22 cellular contexts compared by ENCODE assay signal in the genomic region with DNA sequence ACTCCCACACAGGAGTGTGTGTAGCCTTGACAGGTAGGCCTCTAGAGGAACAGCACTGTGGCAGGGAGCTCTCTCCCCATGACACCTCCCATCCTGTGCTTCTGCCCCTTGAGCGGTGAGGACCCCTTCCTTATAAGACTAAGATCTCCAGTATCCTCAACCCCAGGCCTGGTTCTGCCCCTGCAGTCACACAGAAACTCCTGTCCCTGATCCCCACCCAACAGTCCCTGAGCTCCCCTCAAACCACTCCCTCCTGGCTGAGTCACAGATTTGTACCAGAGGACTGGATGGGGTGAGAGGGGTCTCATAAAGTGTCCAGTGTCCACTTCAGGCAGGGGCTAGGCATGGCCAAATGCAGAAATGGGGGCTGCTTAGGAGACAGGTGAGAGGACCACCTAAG. TPM values are rescaled to one million over a fixed set of nuclear protein-coding genes. Genes with fewer than 3 reads are reported as not detected.
A peak's percentile ranks its signal among the peaks of the same experiment; 100 is the strongest.
DNase-seq lines count a peak whose midpoint lies in the region; ATAC-seq, FAIRE-seq and TF ChIP-seq lines count a peak whose summit lies in the region.
"Had no signal": no experiment of that assay in that cellular context is flagged by ENCODE, and none has a peak within 500 bp of the region (broad histone marks: within the 10 kb centered on the region; RNA-seq: fewer than 3 reads in every experiment).

No MANE protein-coding gene starts in this region.

- H3K9me3 Mint-ChIP-seq in Caco-2 (ENCODE audit: unreplicated experiment): no peaks in the 10 kb centered on the region
- H3K9me3 Mint-ChIP-seq: IgD-negative memory B cell had no signal

- no peak overlapping the region for H2BK120ac ChIP-seq in H1 (replicated peaks; ENCODE audit: low read depth, low read length)

- FAIRE-seq in H1 (lab: Jason Lieb, UNC): no peak
- FAIRE-seq: A204.1, GM12878, HTR-8/SVneo, RCC 7860 had no signal

- H3K36me3 Mint-ChIP-seq in Caco-2 (ENCODE audit: insufficient read depth, unreplicated experiment): no peaks in the 10 kb centered on the region
- H3K36me3 Mint-ChIP-seq: IgD-negative memory B cell had no signal

- TF ChIP-seq POLR2A in H1 (IDR thresholded peaks at IDR 0.05; ENCODE audit: control extremely low read depth in 1 of 2, low read depth in 2 of 2, low read length in 2 of 2): no peak

- H3K4me1 ChIP-seq in left ventricle myocardium inferior (peaks cover 39% of the 10 kb centered on the region), H1 (replicated peaks in 1 of 4; ENCODE audit: control insufficient read depth in 3 of 4, insufficient read depth in 4 of 4, low read length in 3 of 4) (peaks cover 0 to 4% (median 0%) of the 10 kb centered on the region in 4 experiments; a peak in 1 of 7 replicates), parathyroid adenoma (peaks cover 18% of the 10 kb centered on the region), Caco-2 (no peaks in the 10 kb centered on the region)

- no peak overlapping the region for H4K5ac ChIP-seq in H1 (ENCODE audit: insufficient read length, low read depth, low read length)

- no peak overlapping the region for H2BK12ac ChIP-seq in H1 (ENCODE audit: low read depth, low read length)

- H3K4ac ChIP-seq in H1 (replicated peaks; ENCODE audit: insufficient read length, low read depth, low read length): no peak overlapping the region

- H3K4me1 Mint-ChIP-seq in Caco-2 (ENCODE audit: low read depth, unreplicated experiment): peaks cover 4% of the 10 kb centered on the region

- intact Hi-C loops in left ventricle myocardium inferior (cut with micrococcal nuclease): no loop called here
- intact Hi-C loops in left ventricle myocardium superior (cut with micrococcal nuclease): no loop called here
- intact Hi-C loops in Caco-2 (cut with micrococcal nuclease; ENCODE audit: unreplicated experiment): no loop called here

- no peak overlapping the region for H2AK5ac ChIP-seq in H1 (ENCODE audit: low read depth, low read length)

- no peak for TF ChIP-seq CTCF in left ventricle myocardium inferior (IDR thresholded peaks at IDR 0.05; ENCODE audit: borderline replicate concordance)
- no peak for TF ChIP-seq CTCF in H1 (IDR thresholded peaks at IDR 0.05; ENCODE audit: control extremely low read depth in 1 of 3, insufficient read depth in 1 of 3, low read depth in 1 of 3, low read length in 3 of 3)
- TF ChIP-seq CTCF in parathyroid adenoma (IDR thresholded peaks at IDR 0.05): no peak
- TF ChIP-seq CTCF in Caco-2 (IDR thresholded peaks at IDR 0.05; ENCODE audit: insufficient read depth in 1 of 2, low read depth in 1 of 2, low read length in 1 of 2, severe bottlenecking in 1 of 2, unreplicated experiment in 1 of 2): no peak

- no peak overlapping the region for H3K27ac Mint-ChIP-seq in Caco-2 (ENCODE audit: unreplicated experiment)
- H3K27ac Mint-ChIP-seq: B cell had no signal

- H3K27ac ChIP-seq in left ventricle myocardium inferior (replicated peaks) (peak overlapping the region; percentile 74), H1 (ENCODE audit: low read depth, low read length) (no peak overlapping the region), parathyroid adenoma (peak overlapping the region; percentile 42)

- H3K9ac ChIP-seq in H1 (replicated peaks in 1 of 4; ENCODE audit: extremely low read depth in 1 of 4, low read depth in 3 of 4, low read length in 3 of 4) (no peak overlapping the region), parathyroid adenoma (no peak overlapping the region)
- H3K9ac ChIP-seq: SK-N-SH had no signal

- H3K27me3 Mint-ChIP-seq in Caco-2 (ENCODE audit: insufficient read depth, unreplicated experiment): no peaks in the 10 kb centered on the region
- H3K27me3 Mint-ChIP-seq: B cell, IgD-negative memory B cell had no signal

- H4K20me1 ChIP-seq in H1 (replicated peaks in 1 of 2; ENCODE audit: control insufficient read depth in 1 of 2, insufficient read depth in 2 of 2, low read length in 2 of 2): no peaks in the 10 kb centered on the region

- no peaks in the 10 kb centered on the region for H3K36me3 ChIP-seq in left ventricle myocardium inferior
- H3K36me3 ChIP-seq in H1 (ENCODE audit: control insufficient read depth in 2 of 4, insufficient read depth in 4 of 4, low read length in 3 of 4): no peaks in the 10 kb centered on the region
- no peaks in the 10 kb centered on the region for H3K36me3 ChIP-seq in parathyroid adenoma (ENCODE audit: control insufficient read depth, insufficient read depth, low read length)
- H3K36me3 ChIP-seq in Caco-2 (ENCODE audit: control insufficient read depth, insufficient read depth, low read length): no peaks in the 10 kb centered on the region

- H3K56ac ChIP-seq in H1 (replicated peaks; ENCODE audit: insufficient read length, low read depth, low read length): no peak overlapping the region

- POLR2A ChIA-PET in H1 (lab: Charles Lee; ENCODE audit: partially characterized antibody) (interaction anchor here (0.6 to 1.4 kb wide), 5 partner anchors 9 to 53 kb away, joined by 3 to 6 read pairs (median 4); no protein-coding TSS in a partner anchor), Caco-2 (lab: Charles Lee) (no interaction called here)

- no peak for TF ChIP-seq EP300 in H1 (IDR thresholded peaks at IDR 0.05; ENCODE audit: borderline replicate concordance in 1 of 2, low read depth in 2 of 2, low read length in 2 of 2)

- no peaks in the 10 kb centered on the region for H3K27me3 ChIP-seq in left ventricle myocardium inferior (ENCODE audit: low read depth)
- no peaks in the 10 kb centered on the region for H3K27me3 ChIP-seq in H1 (replicated peaks in 1 of 4; ENCODE audit: control insufficient read depth in 3 of 4, extremely low read depth in 1 of 4, insufficient read depth in 3 of 4, low read length in 3 of 4)
- no peaks in the 10 kb centered on the region for H3K27me3 ChIP-seq in parathyroid adenoma (ENCODE audit: control insufficient read depth, insufficient read depth, low read length)
- no peaks in the 10 kb centered on the region for H3K27me3 ChIP-seq in Caco-2 (replicated peaks; ENCODE audit: control insufficient read depth, insufficient read depth, low read length)

- H3K79me2 ChIP-seq in H1 (ENCODE audit: control insufficient read depth in 1 of 2, insufficient read depth in 2 of 2, low read length in 2 of 2) (no peaks in the 10 kb centered on the region), parathyroid adenoma (no peaks in the 10 kb centered on the region)

- H4K8ac ChIP-seq in H1 (ENCODE audit: extremely low read depth, insufficient read depth, low read length): peak overlapping the region; percentile 38; the same call in 1 of the 2 replicates

- H2BK5ac ChIP-seq in H1 (ENCODE audit: low read depth, low read length): no peak overlapping the region

- peak overlapping the region; percentile 21; the same call in 1 of the 2 replicates for H2BK20ac ChIP-seq in H1 (ENCODE audit: low read length)

- no peak for DNase-seq in left ventricle myocardium inferior
- DNase-seq in left ventricle myocardium superior: no peak
- no peak for DNase-seq in H1 (ENCODE audit: low read depth in 1 of 2, low spot score in 2 of 2)
- DNase-seq in Caco-2: no peak
- DNase-seq in KBM-7: no peak
- DNase-seq: GOT3, Karpas-422, NCI-H1694 treated with DMSO at 0.1 percent for 48 hours, NCI-H446, NCI-H526, OCI-M1, SHP77 treated with DMSO at 0.1 percent for 48 hours, SK-N-SH had no signal

- no peak for TF ChIP-seq RAD21 in H1 (IDR thresholded peaks at IDR 0.05 in 1 of 2, conservative IDR thresholded peaks at IDR 0.05 in 1 of 2; ENCODE audit: low read depth in 2 of 2, low read length in 2 of 2)

- H2BK15ac ChIP-seq in H1 (ENCODE audit: low read length): no peak overlapping the region; the same call in 1 of the 2 replicates

- H3K4me2 ChIP-seq in H1 (ENCODE audit: insufficient read depth in 1 of 2, low read depth in 2 of 2, low read length in 2 of 2) (no peak overlapping the region), parathyroid adenoma (ENCODE audit: low read length) (no peak overlapping the region)
- H3K4me2 ChIP-seq: SK-N-SH had no signal

- no peak overlapping the region for H4K91ac ChIP-seq in H1 (replicated peaks; ENCODE audit: insufficient read length, low read length)

- H3K9me3 ChIP-seq in left ventricle myocardium inferior (replicated peaks) (no peaks in the 10 kb centered on the region), H1 (ENCODE audit: insufficient read depth in 2 of 2, low read depth in 1 of 2, low read length in 1 of 2) (no peaks in the 10 kb centered on the region), parathyroid adenoma (ENCODE audit: control insufficient read depth, low read length) (no peaks in the 10 kb centered on the region), Caco-2 (no peaks in the 10 kb centered on the region)
- H3K9me3 ChIP-seq: SK-N-SH had no signal

- H3K4me3 ChIP-seq in left ventricle myocardium inferior (no peak overlapping the region), H1 (ENCODE audit: extremely low read depth in 1 of 4, insufficient read depth in 2 of 4, low read depth in 3 of 4, low read length in 4 of 4) (no peak overlapping the region), parathyroid adenoma (ENCODE audit: low read depth, low read length) (no peak overlapping the region), Caco-2 (ENCODE audit: low read depth, low read length) (no peak overlapping the region)
- H3K4me3 ChIP-seq: GM12878 had no signal

- 89% methylated on average over 1 of the region's 1 CpG; no CpG with 5 or more reads in 1 of the 2 experiments for WGBS in H1 (ENCODE audit: extremely low coverage in 1 of 2, insufficient coverage in 1 of 2, insufficient read length in 1 of 2, insufficient replicate concordance in 2 of 2, low coverage in 1 of 2, low lambda C conversion rate in 2 of 2, missing lambda C conversion rate in 1 of 2), 2 experiments

- CTCF ChIA-PET in H1 (lab: Charles Lee; ENCODE audit: partially characterized antibody): interaction anchor here (0.6 to 3.9 kb wide), 7 partner anchors 8 to 64 kb away, joined by 3 to 19 read pairs (median 4); partner anchors contain the start of gene CDKN2AIPNL
- CTCF ChIA-PET in Caco-2 (lab: Charles Lee): interaction anchor here (0.7 kb wide), 1 partner anchor 21 kb away, joined by 3 read pairs; no protein-coding TSS in a partner anchor

- no peaks in the 10 kb centered on the region for H3K79me1 ChIP-seq in H1 (ENCODE audit: low read depth, low read length)

- H3K14ac ChIP-seq in H1 (ENCODE audit: insufficient read length): no peak overlapping the region

- H2AFZ ChIP-seq in H1 (ENCODE audit: low read length): no peak overlapping the region
- H2AFZ ChIP-seq in parathyroid adenoma: peak overlapping the region; percentile 75

- H3K23me2 ChIP-seq in H1 (ENCODE audit: low read depth, low read length): no peaks in the 10 kb centered on the region; the same call in 1 of the 2 replicates

- no peak overlapping the region for H3K4me3 Mint-ChIP-seq in Caco-2 (ENCODE audit: unreplicated experiment)
- H3K4me3 Mint-ChIP-seq: B cell, CD14-positive monocyte, IgD-negative memory B cell had no signal

- no TSS peak for BruUV-seq in Caco-2 (replicated peaks; lab: Mats Ljungman, UMichigan)

- in situ Hi-C loops in KBM-7 (cut with MboI; ENCODE audit: low pct_unique_long_range_greater_than_20kb, low sequenced_read_pairs): no loop called here

- ATAC-seq in left ventricle myocardium superior (no peak), GM21528 (IDR thresholded peaks at IDR 0.05; ENCODE audit: low FRiP score, unreplicated experiment) (no peak)
- ATAC-seq: GM12878 had no signal

- H3K23ac ChIP-seq in H1 (ENCODE audit: insufficient read length): no peak overlapping the region

- H3K18ac ChIP-seq in H1 (ENCODE audit: extremely low read depth, low read length): no peak overlapping the region

RNA-seq across cellular contexts. Expression of gene CDKN2AIPNL, which starts 47.8 kb away (rescaled TPM):
- total RNA-seq in left ventricle myocardium inferior (39.6 TPM), left ventricle myocardium superior (46.0 TPM), Caco-2 (2022) (49.8 and 53.2 TPM in 2 replicates)
- total RNA-seq in H1 (2021; fragmentation: NEBNext Ultra II Directional; extraction: Animal tissue kit (Norgen Biotek cat#: 25700)): 54.3 and 56.3 TPM in 2 replicates
- polyA plus RNA-seq in H1 (2011; rRNA removed): 31.2 and 40.0 TPM in 2 replicates
- 44.5 TPM for polyA plus RNA-seq in H1 (2011; cell fraction: cytosol; rRNA removed)
- 9.6 TPM for polyA plus RNA-seq in H1 (2011; cell fraction: nucleus; rRNA removed)
- polyA plus RNA-seq in H1 (2012, experiment 1 of 2): 34.7 to 41.9 TPM (median 39.4 TPM) in 4 replicates
- 59.9 TPM for polyA plus RNA-seq in H1 (2012, experiment 2 of 2)
- 50.3 TPM for polyA plus RNA-seq in H1 (2013, experiment 1 of 2)
- polyA plus RNA-seq in H1 (2013, experiment 2 of 2): 51.4 TPM
- polyA minus RNA-seq in H1 (2011; rRNA and poly(A)+ RNA removed): 10.6 and 11.7 TPM in 2 replicates
- 16.8 TPM for polyA minus RNA-seq in H1 (2011; cell fraction: cytosol; rRNA and poly(A)+ RNA removed)
- polyA minus RNA-seq in H1 (2011; cell fraction: nucleus; rRNA and poly(A)+ RNA removed): 16.6 TPM
